ENCODE assay signal across 18 cellular contexts in the genomic region with DNA sequence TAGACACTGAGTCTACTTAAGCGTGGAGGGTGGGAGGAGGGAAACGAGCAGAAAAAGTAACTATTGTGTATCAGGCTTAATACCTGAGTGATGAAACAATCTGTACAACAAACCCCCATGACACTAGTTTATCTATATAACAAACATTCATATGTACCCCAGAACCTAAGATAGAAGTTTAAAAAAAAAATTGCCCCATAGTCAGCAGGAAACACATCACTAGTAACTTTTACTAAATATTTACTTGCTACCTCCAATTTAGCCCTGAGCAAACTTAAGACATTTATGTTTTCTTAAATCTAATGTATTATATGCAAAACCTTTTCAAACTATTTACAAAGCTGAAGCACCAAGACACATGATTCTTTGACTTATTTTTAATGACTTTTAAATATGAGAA.
"Had no signal": no experiment of that assay in that cellular context is flagged by ENCODE, and none has a peak within 500 bp of the region (broad histone marks: within the 10 kb centered on the region; RNA-seq: fewer than 3 reads in every experiment).

No MANE protein-coding gene starts in this region.

- H3K27ac ChIP-seq: body of pancreas, parathyroid adenoma, sigmoid colon, spleen had no signal

- H3K27me3 Mint-ChIP-seq: activated CD4-positive, alpha-beta T cell treated with anti-CD3 and anti-CD28 coated beads for 36 hours; activated naive CD8-positive, alpha-beta T cell treated with anti-CD3 and anti-CD28 coated beads, Interleukin-2, amount 10 ng/mL, durations not matched to agents 7 days and 5 days; stimulated activated naive B cell treated with anti-CD40 and anti-IgM and Interleukin-4, amounts not matched to agents 10 μg/mL and 1 μg/mL and 100 μg/mL, for 72 hours had no signal

- H3K9me3 Mint-ChIP-seq: activated naive CD8-positive, alpha-beta T cell treated with anti-CD3 and anti-CD28 coated beads, Interleukin-2, amount 10 ng/mL, durations not matched to agents 7 days and 5 days; endodermal cell; immature natural killer cell had no signal

- DNase-seq: activated CD4-positive, alpha-beta T cell treated with anti-CD3 and anti-CD28 coated beads for 36 hours; activated CD4-positive, alpha-beta T cell treated with anti-CD3 and anti-CD28 coated beads, Interleukin-2, amount 50 U/mL, for 48 hours; activated naive CD4-positive, alpha-beta T cell; activated naive CD8-positive, alpha-beta T cell treated with anti-CD3 and anti-CD28 coated beads, Interleukin-2, amount 10 ng/mL, durations not matched to agents 7 days and 5 days; amygdala; body of pancreas; central memory CD4-positive, alpha-beta T cell; endodermal cell; heart left ventricle; immature natural killer cell; mesendoderm; naive thymus-derived CD8-positive, alpha-beta T cell; sigmoid colon; spleen; stimulated activated CD4-positive, alpha-beta T cell treated with anti-CD3 and anti-CD28 coated beads, Interleukin-4, amount 100 ng/mL, for 4 hours; stimulated activated naive B cell treated with anti-CD40 and anti-IgM and Interleukin-4, amounts not matched to agents 10 μg/mL and 1 μg/mL and 100 μg/mL, for 72 hours had no signal

- H3K36me3 ChIP-seq: gastroesophageal sphincter, heart left ventricle, sigmoid colon, spleen had no signal

- H3K9me3 ChIP-seq: body of pancreas, gastroesophageal sphincter, heart left ventricle, sigmoid colon, spleen had no signal

- ATAC-seq: activated CD4-positive, alpha-beta T cell treated with anti-CD3 and anti-CD28 coated beads for 36 hours; body of pancreas; gastroesophageal sphincter; heart left ventricle; naive thymus-derived CD8-positive, alpha-beta T cell; stimulated activated naive B cell treated with anti-CD40 and anti-IgM and Interleukin-4, amounts not matched to agents 10 μg/mL and 1 μg/mL and 100 μg/mL, for 72 hours had no signal

- H3K27me3 ChIP-seq: body of pancreas, gastroesophageal sphincter, heart left ventricle, sigmoid colon, spleen had no signal

- H2AFZ ChIP-seq: parathyroid adenoma had no signal

- H3K27ac Mint-ChIP-seq: activated CD4-positive, alpha-beta T cell treated with anti-CD3 and anti-CD28 coated beads for 36 hours; activated naive CD8-positive, alpha-beta T cell treated with anti-CD3 and anti-CD28 coated beads, Interleukin-2, amount 10 ng/mL, durations not matched to agents 7 days and 5 days; endodermal cell; stimulated activated naive B cell treated with anti-CD40 and anti-IgM and Interleukin-4, amounts not matched to agents 10 μg/mL and 1 μg/mL and 100 μg/mL, for 72 hours had no signal

- H3K4me3 ChIP-seq: body of pancreas, gastroesophageal sphincter, heart left ventricle, sigmoid colon, spleen had no signal

- H3K36me3 Mint-ChIP-seq: immature natural killer cell had no signal

- H3K4me3 Mint-ChIP-seq: activated CD4-positive, alpha-beta T cell treated with anti-CD3 and anti-CD28 coated beads for 36 hours; activated naive CD8-positive, alpha-beta T cell treated with anti-CD3 and anti-CD28 coated beads, Interleukin-2, amount 10 ng/mL, durations not matched to agents 7 days and 5 days; endodermal cell; immature natural killer cell; stimulated activated naive B cell treated with anti-CD40 and anti-IgM and Interleukin-4, amounts not matched to agents 10 μg/mL and 1 μg/mL and 100 μg/mL, for 72 hours had no signal
